ENCODE assay signal across 8 cellular contexts in genomic region chr9:12884736-12885395, GRCh38.
A peak's percentile ranks its signal among the peaks of the same experiment; 100 is the strongest.
DNase-seq lines count a peak whose midpoint lies in the region; ATAC-seq and TF ChIP-seq lines count a peak whose summit lies in the region.

No MANE protein-coding gene starts in this region.

- CTCF ChIA-PET in GM10248 (lab: Yijun Ruan, JAX): no interaction called here

- DNase-seq in GM10248 (ENCODE audit: extremely low spot score) (no peak), NCI-H82 treated with DMSO at 0.1 percent for 48 hours (lab: John Stamatoyannopoulos, UW; ENCODE audit: unreplicated experiment) (peak; percentile 2), fibroblast of lung (ENCODE audit: low read depth in 2 of 2) (peak; percentile 80 to 85), prostate gland (ENCODE audit: low spot score) (no peak), occipital lobe (lab: John Stamatoyannopoulos, UW) (no peak), iPS-NIHi7 (ENCODE audit: extremely low spot score) (no peak)

- no peak overlapping the region for H3K4me2 ChIP-seq in fibroblast of lung (ENCODE audit: extremely low read depth, insufficient read depth, low read length)

- no peak for ATAC-seq in GM21390 (IDR thresholded peaks at IDR 0.05; ENCODE audit: unreplicated experiment)
- no peak for ATAC-seq in GM21515 (IDR thresholded peaks at IDR 0.05; ENCODE audit: unreplicated experiment)

- no peaks in the 10 kb centered on the region for H3K9me3 ChIP-seq in fibroblast of lung (ENCODE audit: control insufficient read depth, insufficient read depth, low read depth, low read length)
- no peaks in the 10 kb centered on the region for H3K9me3 ChIP-seq in prostate gland

- H3K79me2 ChIP-seq in fibroblast of lung (ENCODE audit: control insufficient read depth, insufficient read depth, low read length): no peaks in the 10 kb centered on the region

- no peaks in the 10 kb centered on the region for H4K20me1 ChIP-seq in fibroblast of lung (ENCODE audit: control insufficient read depth, extremely low read depth, insufficient read depth, low read length)

- no peak for TF ChIP-seq POLR2A in prostate gland (IDR thresholded peaks at IDR 0.05)

- no peak overlapping the region for H3K27ac ChIP-seq in fibroblast of lung (ENCODE audit: insufficient read depth, low read length)
- H3K27ac ChIP-seq in prostate gland: no peak overlapping the region

- no peak overlapping the region for H2AFZ ChIP-seq in fibroblast of lung (ENCODE audit: low read length)

- H3K27me3 ChIP-seq in fibroblast of lung (ENCODE audit: control insufficient read depth, insufficient read depth, low read length) (no peaks in the 10 kb centered on the region), prostate gland (replicated peaks; ENCODE audit: insufficient read depth) (no peaks in the 10 kb centered on the region)

- intact Hi-C loops in prostate gland (cut with DNase I): loop anchor here (2.0 to 5.0 kb wide), 2 partner anchors 108 to 164 kb away; partner anchors contain the start of gene LURAP1L

- POLR2A ChIA-PET in GM10248 (lab: Yijun Ruan, JAX): no interaction called here

- no peak overlapping the region for H3K9ac ChIP-seq in fibroblast of lung (ENCODE audit: insufficient read depth, low read length)

- TF ChIP-seq CTCF in GM10248 (IDR thresholded peaks at IDR 0.05; ENCODE audit: control extremely low read depth, extremely low read depth, low read depth, missing control alignments) (peak; percentile 25), fibroblast of lung (conservative IDR thresholded peaks at IDR 0.05 in 1 of 2, IDR thresholded peaks at IDR 0.05 in 1 of 2; ENCODE audit: low read depth in 1 of 2, low read length in 2 of 2) (peak; percentile 48 to 58), prostate gland (IDR thresholded peaks at IDR 0.05) (peak in 3 of 4 experiments; percentile 46 to 74 (median 58))

- H3K4me1 ChIP-seq in fibroblast of lung (ENCODE audit: control insufficient read depth, extremely low read depth, insufficient read depth, low read length): peaks cover 10% of the 10 kb centered on the region
- no peaks in the 10 kb centered on the region for H3K4me1 ChIP-seq in prostate gland (replicated peaks)

- H3K36me3 ChIP-seq in fibroblast of lung (ENCODE audit: control insufficient read depth, insufficient read depth, low read length) (no peaks in the 10 kb centered on the region), prostate gland (no peaks in the 10 kb centered on the region)

- H3K4me3 ChIP-seq in fibroblast of lung (replicated peaks in 1 of 4; ENCODE audit: control extremely low read depth in 1 of 4, insufficient read depth in 1 of 4, low read depth in 3 of 4, low read length in 4 of 4) (no peak overlapping the region), prostate gland (no peak overlapping the region)

- 80% methylated on average over 4 of the region's 4 CpGs for WGBS in prostate gland

Comparison
In these comparisons a context has a peak if more than half of its experiments do, and no peak if none do; other contexts are left out.
1. DNase-seq: peak in NCI-H82 treated with DMSO at 0.1 percent for 48 hours (single experiment) and fibroblast of lung (2 of 2); none in GM10248 (single experiment), prostate gland (single experiment), occipital lobe (single experiment) and iPS-NIHi7 (single experiment).
2. Peak in every context shown above with its lines, with median percentiles within 50 percentile points of each other: CTCF ChIP-seq.